In genomic region chr1:32963746-32964460, GRCh38 we compare ENCODE assay signal across 8 cellular contexts.
DNase-seq lines count a peak whose midpoint lies in the region; ATAC-seq and TF ChIP-seq lines count a peak whose summit lies in the region.

No MANE protein-coding gene starts in this region.

- peak; percentile 28 for DNase-seq in NCI-H2107 (lab: John Stamatoyannopoulos, UW)
- no peak for DNase-seq in NCI-H2107 treated with DMSO at 0.1 percent for 48 hours (lab: John Stamatoyannopoulos, UW; ENCODE audit: unreplicated experiment)
- peak; percentile 20 for DNase-seq in NCI-H748 treated with DMSO at 0.1 percent for 48 hours (lab: John Stamatoyannopoulos, UW)
- peak; percentile 56 for DNase-seq in activated CD8-positive, alpha-beta memory T cell treated with anti-CD3 and anti-CD28 coated beads, Interleukin-2, amount 50 U/mL, for 4 hours
- DNase-seq in epithelial cell of esophagus (ENCODE audit: low read depth): peak; percentile 93
- DNase-seq in stimulated activated CD8-positive, alpha-beta memory T cell treated with anti-CD3 and anti-CD28 coated beads, Interleukin-7, amount 100 ng/mL, for 24 hours (ENCODE audit: low read depth): peak; percentile 24

- H3K36me3 ChIP-seq in muscle layer of colon (ENCODE audit: insufficient read depth, low read length): no peaks in the 10 kb centered on the region

- peaks cover 29% of the 10 kb centered on the region for H3K4me1 ChIP-seq in muscle layer of colon (ENCODE audit: insufficient read depth, low read length)

- no peak overlapping the region for H3K9ac ChIP-seq in muscle layer of colon (ENCODE audit: low read length)

- H3K4me3 ChIP-seq in epithelial cell of esophagus (ENCODE audit: low read length): peak overlapping the region; percentile 74
- peak overlapping the region; percentile 51 to 88 for H3K4me3 ChIP-seq in muscle layer of colon (ENCODE audit: low read depth in 1 of 2, low read length in 2 of 2)

- H3K27ac ChIP-seq in muscle layer of colon (ENCODE audit: low read depth, low read length): peak overlapping the region; percentile 86

- no peaks in the 10 kb centered on the region for H3K27me3 ChIP-seq in muscle layer of colon (ENCODE audit: control insufficient read depth in 1 of 2, insufficient read depth in 2 of 2, low read length in 2 of 2)

- TF ChIP-seq CTCF in epithelial cell of esophagus (IDR thresholded peaks at IDR 0.05; ENCODE audit: insufficient read depth, low read depth, low read length, missing control alignments): no peak

- peak; percentile 34 for ATAC-seq in HG02970 (IDR thresholded peaks at IDR 0.05; ENCODE audit: low FRiP score, unreplicated experiment)

- H3K9me3 ChIP-seq in muscle layer of colon (ENCODE audit: low read length): no peaks in the 10 kb centered on the region
